Comparison of ENCODE assay signal across 8 cellular contexts in genomic region chr1:94755675-94756074, GRCh38.
DNase-seq lines count a peak whose midpoint lies in the region; ATAC-seq, FAIRE-seq and TF ChIP-seq lines count a peak whose summit lies in the region.

No MANE protein-coding gene starts in this region.

- ATAC-seq in pancreas (peak in 3 of 4 donors; percentile 16 to 59 (median 45)), HG03342 (IDR thresholded peaks at IDR 0.05; ENCODE audit: unreplicated experiment) (no peak)

- no peak overlapping the region for H3K27ac ChIP-seq in pancreas

- H3K27me3 ChIP-seq in pancreas, result no peaks in the 10 kb centered on the region

- intact Hi-C loops in pancreas (cut with DNase I) (no loop called here), posterior vena cava (cut with DNase I) (no loop called here)

- H3K4me1 ChIP-seq in pancreas, result peaks cover 20 to 46% (median 32%) of the 10 kb centered on the region in 3 donors

- no peaks in the 10 kb centered on the region for H3K36me3 ChIP-seq in pancreas

- H3K4me3 ChIP-seq in fibroblast of mammary gland (ENCODE audit: control insufficient read depth, low read depth, low read length), result no peak overlapping the region
- no peak overlapping the region for H3K4me3 ChIP-seq in pancreas

- FAIRE-seq in pancreas (lab: Jason Lieb, UNC), result no peak

- H3K9me3 ChIP-seq in pancreas, result no peaks in the 10 kb centered on the region

- 73 to 76% methylated on average over 7 of the region's 7 CpGs for WGBS in pancreas, 2 donors

- DNase-seq in GDM1 (lab: John Stamatoyannopoulos, UW) (peak; percentile 72), RPMI7951 (ENCODE audit: low read depth) (peak; percentile 100), fibroblast of mammary gland (ENCODE audit: low read depth) (peak; percentile 99), pancreas (no peak), NCI-H2107 (lab: John Stamatoyannopoulos, UW) (no peak), posterior vena cava (ENCODE audit: low spot score) (no peak)
- no peak for DNase-seq in stimulated activated CD4-positive, alpha-beta T cell treated with anti-CD3 and anti-CD28 coated beads, Interleukin-1b, Interleukin-23, amount 100 ng/mL, for 48 hours

- TF ChIP-seq CTCF in fibroblast of mammary gland (conservative IDR thresholded peaks at IDR 0.05; ENCODE audit: control insufficient read depth, insufficient read depth, low read depth, low read length) (no peak), pancreas (IDR thresholded peaks at IDR 0.05) (no peak)

Comparison
In these comparisons a context has a peak if more than half of its experiments do, and no peak if none do; other contexts are left out.
1. DNase-seq: peak in GDM1 (single experiment), RPMI7951 (single experiment) and fibroblast of mammary gland (single experiment); none in pancreas (0 of 6), NCI-H2107 (single experiment), posterior vena cava (single experiment) and stimulated activated CD4-positive, alpha-beta T cell treated with anti-CD3 and anti-CD28 coated beads, Interleukin-1b, Interleukin-23, amount 100 ng/mL, for 48 hours (single experiment).